In genomic region chr6:20532881-20533280, GRCh38 we compare ENCODE assay signal across 28 cellular contexts. TPM values are rescaled to one million over a fixed set of nuclear protein-coding genes. Genes with fewer than 3 reads are reported as not detected.
DNase-seq lines count a peak whose midpoint lies in the region; ATAC-seq, FAIRE-seq and TF ChIP-seq lines count a peak whose summit lies in the region.
"Had no signal": no experiment of that assay in that cellular context is flagged by ENCODE, and none has a peak within 500 bp of the region (broad histone marks: within the 10 kb centered on the region; RNA-seq: fewer than 3 reads in every experiment).

No MANE protein-coding gene starts in this region.

- SMC1A ChIA-PET in GM12878 (lab: Charles Lee; ENCODE audit: uncharacterized antibody, unreplicated experiment), result interaction anchor here (0.9 to 4.2 kb wide), 9 partner anchors 11 to 296 kb away, joined by 3 to 21 read pairs (median 3); no protein-coding TSS in a partner anchor

- H3K4me3 Mint-ChIP-seq in activated CD4-positive, alpha-beta T cell treated with anti-CD3 and anti-CD28 coated beads, Interleukin-2, amount 10 ng/mL, durations not matched to agents 24 days and 14 days, result no peak overlapping the region
- peak overlapping the region; percentile 65 for H3K4me3 Mint-ChIP-seq in CD4-positive, alpha-beta T cell
- H3K4me3 Mint-ChIP-seq in nephron, result peak overlapping the region; percentile 11 to 57 (median 36)
- H3K4me3 Mint-ChIP-seq: HFFc6 had no signal

- intact Hi-C loops in activated CD4-positive, alpha-beta T cell treated with anti-CD3 and anti-CD28 coated beads, Interleukin-2, amount 10 ng/mL, durations not matched to agents 24 days and 14 days (cut with micrococcal nuclease), result no loop called here
- intact Hi-C loops in CD4-positive, alpha-beta T cell (cut with DNase I, micrococcal nuclease), result no loop called here
- intact Hi-C loops in GM12878 (cut with micrococcal nuclease; ENCODE audit: unreplicated experiment), result no loop called here

- H3K4me2 ChIP-seq in GM12878 (ENCODE audit: control insufficient read depth, insufficient read depth), result no peak overlapping the region
- H3K4me2 ChIP-seq: SK-N-SH had no signal

- peaks cover 6% of the 10 kb centered on the region; the same call in 1 of the 2 replicates for H3K4me1 ChIP-seq in GM12878 (ENCODE audit: control insufficient read depth, insufficient read depth, low read length)

- H4K20me1 ChIP-seq in GM12878 (ENCODE audit: control insufficient read depth, insufficient read depth), result no peaks in the 10 kb centered on the region

- TF ChIP-seq RAD21 in GM12878 (IDR thresholded peaks at IDR 0.05; ENCODE audit: insufficient read depth, low read depth, low read length), result no peak

- no peak overlapping the region for H3K9ac ChIP-seq in GM12878 (ENCODE audit: control insufficient read depth, insufficient read depth, low read length)
- H3K9ac ChIP-seq: SK-N-SH had no signal

- peaks cover 2% of the 10 kb centered on the region for H3K27me3 Mint-ChIP-seq in activated CD4-positive, alpha-beta T cell treated with anti-CD3 and anti-CD28 coated beads, Interleukin-2, amount 10 ng/mL, durations not matched to agents 24 days and 14 days
- peaks cover 6% of the 10 kb centered on the region for H3K27me3 Mint-ChIP-seq in CD4-positive, alpha-beta T cell
- H3K27me3 Mint-ChIP-seq in nephron (ENCODE audit: low read depth), result no peaks in the 10 kb centered on the region

- no peaks in the 10 kb centered on the region for H3K9me3 ChIP-seq in CD4-positive, alpha-beta T cell (ENCODE audit: control insufficient read depth, low read length)
- H3K9me3 ChIP-seq in GM12878 (replicated peaks; ENCODE audit: control insufficient read depth, insufficient read depth, low read length), result no peaks in the 10 kb centered on the region
- H3K9me3 ChIP-seq: SK-N-SH had no signal

- peaks cover 38% of the 10 kb centered on the region for H3K4me1 Mint-ChIP-seq in activated CD4-positive, alpha-beta T cell treated with anti-CD3 and anti-CD28 coated beads, Interleukin-2, amount 10 ng/mL, durations not matched to agents 24 days and 14 days
- H3K4me1 Mint-ChIP-seq in CD4-positive, alpha-beta T cell (ENCODE audit: low read depth), result peaks cover 46% of the 10 kb centered on the region
- peaks cover 33% of the 10 kb centered on the region for H3K4me1 Mint-ChIP-seq in nephron

- TF ChIP-seq CTCF in CD4-positive, alpha-beta T cell (IDR thresholded peaks at IDR 0.05), result no peak
- TF ChIP-seq CTCF in GM12878 (IDR thresholded peaks at IDR 0.05 in 2 of 3, conservative IDR thresholded peaks at IDR 0.05 in 1 of 3; ENCODE audit: control insufficient read depth in 2 of 3, extremely low read depth in 1 of 3, insufficient read depth in 1 of 3, low read depth in 3 of 3, low read length in 3 of 3) (no peak), nephron (IDR thresholded peaks at IDR 0.05; ENCODE audit: unreplicated experiment in 3 of 3) (no peak)

- no peak overlapping the region for H3K27ac ChIP-seq in CD4-positive, alpha-beta T cell (ENCODE audit: low read depth, low read length)
- H3K27ac ChIP-seq in GM12878 (ENCODE audit: control insufficient read depth, insufficient read depth), result no peak overlapping the region

- H3K9me3 Mint-ChIP-seq in activated CD4-positive, alpha-beta T cell treated with anti-CD3 and anti-CD28 coated beads, Interleukin-2, amount 10 ng/mL, durations not matched to agents 24 days and 14 days, result no peaks in the 10 kb centered on the region
- no peaks in the 10 kb centered on the region for H3K9me3 Mint-ChIP-seq in CD4-positive, alpha-beta T cell
- H3K9me3 Mint-ChIP-seq in nephron, result no peaks in the 10 kb centered on the region
- H3K9me3 Mint-ChIP-seq: CD8-positive, alpha-beta memory T cell; HFFc6 had no signal

- peak overlapping the region; percentile 41 for H3K27ac Mint-ChIP-seq in activated CD4-positive, alpha-beta T cell treated with anti-CD3 and anti-CD28 coated beads, Interleukin-2, amount 10 ng/mL, durations not matched to agents 24 days and 14 days
- no peak overlapping the region for H3K27ac Mint-ChIP-seq in CD4-positive, alpha-beta T cell
- no peak overlapping the region for H3K27ac Mint-ChIP-seq in nephron
- H3K27ac Mint-ChIP-seq: HFFc6 had no signal

- POLR2A ChIA-PET in CD4-positive, alpha-beta T cell (lab: Charles Lee), result interaction anchor here (0.7 to 3.4 kb wide), 2 partner anchors 129 to 242 kb away, joined by 5 to 14 read pairs; no protein-coding TSS in a partner anchor
- POLR2A ChIA-PET in GM12878 (lab: Charles Lee), result interaction anchor here (0.6 to 1.1 kb wide), 3 partner anchors 10 to 130 kb away, joined by 3 to 8 read pairs (median 5); no protein-coding TSS in a partner anchor

- no peak for FAIRE-seq in GM12878 (lab: Jason Lieb, UNC)
- FAIRE-seq: G401.6 had no signal

- DNase-seq in activated CD4-positive, alpha-beta T cell treated with anti-CD3 and anti-CD28 coated beads, Interleukin-2, amount 10 ng/mL, durations not matched to agents 24 days and 14 days, result no peak
- no peak for DNase-seq in activated CD4-positive, alpha-beta T cell treated with anti-CD3 and anti-CD28 coated beads, Interleukin-2, amount 50 U/mL, for 48 hours
- DNase-seq in CD4-positive, alpha-beta T cell, result no peak
- DNase-seq in GM12878 (ENCODE audit: low read depth, low spot score) (no peak), NCI-H1105 treated with DMSO at 0.1 percent for 48 hours (lab: John Stamatoyannopoulos, UW) (no peak)
- DNase-seq: 8988T; AML-193; C1 segment of cervical spinal cord; Calu3; CD8-positive, alpha-beta memory T cell; DMS153; H7; HFFc6; MV-4-11; NCI-H1694; NCI-H2081; NCI-H2171; NCI-H345; NCI-H524; NCI-H774; NK-92 treated with Interleukin-12 subunit alpha and Interleukin-12 subunit beta, amount 100 ng/mL, for 24 hours; SIG-M5; SK-N-SH had no signal

- in situ Hi-C loops in GM12878 (cut with MboI), result no loop called here

- ATAC-seq in CD4-positive, alpha-beta T cell (ENCODE audit: poor library complexity), result no peak
- no peak for ATAC-seq in GM12878
- ATAC-seq in HG03135 (IDR thresholded peaks at IDR 0.05; ENCODE audit: unreplicated experiment), result no peak
- no peak for ATAC-seq in GM21360 (IDR thresholded peaks at IDR 0.05; ENCODE audit: unreplicated experiment)
- ATAC-seq: Panc1 had no signal

- RAD21 ChIA-PET in GM12878 (lab: Charles Lee; ENCODE audit: unreplicated experiment), result no interaction called here

- 100% methylated on average over 1 of the region's 1 CpG for WGBS in GM12878 (ENCODE audit: insufficient coverage, insufficient replicate concordance, low lambda C conversion rate, missing lambda C conversion rate)

- peaks cover 13% of the 10 kb centered on the region for H3K36me3 Mint-ChIP-seq in activated CD4-positive, alpha-beta T cell treated with anti-CD3 and anti-CD28 coated beads, Interleukin-2, amount 10 ng/mL, durations not matched to agents 24 days and 14 days (ENCODE audit: low read depth)
- peaks cover 31% of the 10 kb centered on the region for H3K36me3 Mint-ChIP-seq in CD4-positive, alpha-beta T cell (ENCODE audit: low read depth)
- H3K36me3 Mint-ChIP-seq in nephron (ENCODE audit: low read depth), result peaks cover 4% of the 10 kb centered on the region

- no TSS peak for BruUV-seq in GM12878 (replicated peaks; lab: Mats Ljungman, UMichigan)

- H3K4me3 ChIP-seq in GM12878, result no peak overlapping the region

- H3K79me2 ChIP-seq in GM12878 (ENCODE audit: control insufficient read depth, insufficient read depth, low read length), result peaks cover 18% of the 10 kb centered on the region

- TF ChIP-seq POLR2A in GM12878 (IDR thresholded peaks at IDR 0.05; ENCODE audit: low read depth, low read length), result no peak

- CTCF ChIA-PET in CD4-positive, alpha-beta T cell (lab: Charles Lee), result interaction anchor here (0.7 to 1.3 kb wide), 2 partner anchors 128 to 1061 kb away, joined by 3 to 4 read pairs; partner anchors contain the start of gene SOX4
- CTCF ChIA-PET in GM12878 (lab: Yijun Ruan, JAX), result interaction anchor here (0.5 to 4.8 kb wide), 8 partner anchors 9 to 440 kb away, joined by 3 to 49 read pairs (median 4); no protein-coding TSS in a partner anchor

- H2AFZ ChIP-seq in GM12878 (ENCODE audit: control insufficient read depth, low read depth, low read length), result no peak overlapping the region

- TF ChIP-seq EP300 in GM12878 (IDR thresholded peaks at IDR 0.05; ENCODE audit: borderline replicate concordance in 1 of 2, control insufficient read depth in 1 of 2, low read depth in 2 of 2, low read length in 2 of 2), result no peak

- H3K36me3 ChIP-seq in GM12878 (ENCODE audit: control insufficient read depth in 2 of 2, insufficient read depth in 2 of 2, low read length in 1 of 2), result no peaks in the 10 kb centered on the region; a peak in 1 of 4 replicates

- no peaks in the 10 kb centered on the region for H3K27me3 ChIP-seq in CD4-positive, alpha-beta T cell (ENCODE audit: control insufficient read depth, insufficient read depth, low read length)
- H3K27me3 ChIP-seq in GM12878 (replicated peaks in 1 of 2; ENCODE audit: control insufficient read depth in 2 of 2, insufficient read depth in 2 of 2, low read length in 1 of 2), result no peaks in the 10 kb centered on the region

TF ChIP-seq in GM12878, 131 proteins besides CTCF, POLR2A, EP300 and RAD21 (continues in another document):
- TF ChIP-seq POLR2AphosphoS2 (IDR thresholded peaks at IDR 0.05; ENCODE audit: low read depth, low read length), result no peak

RNA-seq across cellular contexts. Expression of gene CDKAL1, which starts 1.4 kb away (rescaled TPM):
- 28.5 and 29.1 TPM in 2 replicates for total RNA-seq in activated CD4-positive, alpha-beta T cell treated with anti-CD3 and anti-CD28 coated beads, Interleukin-2, amount 10 ng/mL, durations not matched to agents 24 days and 14 days
- 10 to 100 TPM; 21.3 to 23.9 TPM for total RNA-seq in CD4-positive, alpha-beta T cell
- 80.1 and 86.1 TPM in 2 replicates for total RNA-seq in GM12878 (2013; cell fraction: nucleolus; rRNA removed)
- total RNA-seq in GM12878 (2014; rRNA removed) (22.1 and 25.5 TPM in 2 replicates), GM12878 (2014; rRNA removed; fragmentation: Illumina TruSeq; extraction: Trizol) (26.7 and 26.9 TPM in 2 replicates), GM12878 (2021) (16.8 and 18.5 TPM in 2 replicates)
- 7.5 TPM for polyA plus RNA-seq in GM12878 (2011; ENCODE audit: low read depth)
- polyA plus RNA-seq in GM12878 (2011; rRNA removed) (16.1 and 16.7 TPM in 2 replicates), GM12878 (2014; fragmentation: Illumina TruSeq; extraction: Trizol) (15.5 and 18.2 TPM in 2 replicates), GM12878 (2014; fragmentation: Nextera tagmentation; extraction: Ambion mirVana) (10 to 100 TPM; 10.7 to 10.9 TPM), GM12878 (2014; rRNA removed) (10.9 and 11.4 TPM in 2 replicates), GM12878 (2016; fragmentation: Nextera tagmentation; extraction: Ambion mirVana) (10 to 100 TPM; 21.4 to 24.0 TPM)
- 7.7 and 8.5 TPM in 2 replicates for polyA plus RNA-seq in GM12878 (2011; cell fraction: cytosol; rRNA removed)
- 7.7 and 8.9 TPM in 2 replicates for polyA plus RNA-seq in GM12878 (2011; cell fraction: nucleus; rRNA removed)
- polyA plus RNA-seq in GM12878 (2012), result 9.3 and 9.4 TPM in 2 replicates
- polyA minus RNA-seq in GM12878 (2011; rRNA and poly(A)+ RNA removed), result 15.7 and 19.9 TPM in 2 replicates
- 8.4 and 13.2 TPM in 2 replicates for polyA minus RNA-seq in GM12878 (2011; cell fraction: cytosol; rRNA and poly(A)+ RNA removed)
- 18.5 and 28.2 TPM in 2 replicates for polyA minus RNA-seq in GM12878 (2011; cell fraction: nucleus; rRNA and poly(A)+ RNA removed)
